30 cellular contexts compared by ENCODE assay signal in genomic region chr2:61275575-61276184, GRCh38.
"Had no signal": no experiment of that assay in that cellular context is flagged by ENCODE, and none has a peak within 500 bp of the region (broad histone marks: within the 10 kb centered on the region; RNA-seq: fewer than 3 reads in every experiment).

No MANE protein-coding gene starts in this region.

- H3K9me3 Mint-ChIP-seq: activated naive CD4-positive, alpha-beta T cell treated with anti-CD3 and anti-CD28 coated beads for 36 hours; activated T-helper 1 cell treated with anti-CD3 and anti-CD28 coated beads, Interleukin-12 subunit alpha, Interleukin-12 subunit beta, Interleukin-2, Interleukin-4 antibody, amounts not matched to agents 30 ng/mL and 10 ng/mL and 1 ng/mL, durations not matched to agents 14 hours and 24 hours and 36 hours; central memory CD8-positive, alpha-beta T cell; dendritic cell treated with granulocyte-macrophage colony-stimulating factor and Interleukin-4, amounts not matched to agents 40 ng/mL and 50 ng/mL, for 4 days; endodermal cell; memory B cell; naive thymus-derived CD4-positive, alpha-beta T cell; neural crest cell had no signal

- H3K9me3 ChIP-seq: gastrocnemius medialis, right atrium auricular region, spleen, suprapubic skin, tibial artery, upper lobe of right lung had no signal

- ATAC-seq: activated CD4-positive, CD25-positive, alpha-beta regulatory T cell treated with anti-CD3 and anti-CD28 coated beads, Interleukin-2, amount 50 U/mL, for 24 hours; gastrocnemius medialis; left colon; naive thymus-derived CD4-positive, alpha-beta T cell; upper lobe of right lung had no signal

- H3K27ac Mint-ChIP-seq: activated naive CD4-positive, alpha-beta T cell treated with anti-CD3 and anti-CD28 coated beads for 36 hours; activated T-helper 1 cell treated with anti-CD3 and anti-CD28 coated beads, Interleukin-12 subunit alpha, Interleukin-12 subunit beta, Interleukin-2, Interleukin-4 antibody, amounts not matched to agents 30 ng/mL and 10 ng/mL and 1 ng/mL, durations not matched to agents 14 hours and 24 hours and 36 hours; dendritic cell treated with granulocyte-macrophage colony-stimulating factor and Interleukin-4, amounts not matched to agents 40 ng/mL and 50 ng/mL, for 4 days; endodermal cell; memory B cell; naive thymus-derived CD4-positive, alpha-beta T cell had no signal

- DNase-seq: activated CD4-positive, alpha-beta T cell treated with anti-CD3 and anti-CD28 coated beads for 48 hours; activated CD4-positive, alpha-beta T cell treated with anti-CD3 and anti-CD28 coated beads, Interleukin-2, amount 50 U/mL, for 48 hours; activated CD8-positive, alpha-beta memory T cell treated with anti-CD3 and anti-CD28 coated beads for 24 hours; activated effector memory CD4-positive, alpha-beta T cell treated with anti-CD3 and anti-CD28 coated beads, Interleukin-2, amount 50 U/mL, for 16 hours; activated naive CD4-positive, alpha-beta T cell treated with anti-CD3 and anti-CD28 coated beads for 36 hours; activated T-cell treated with anti-CD3 and anti-CD28 coated beads, Interleukin-2, amount 50 U/mL, for 1 hour; amygdala; endodermal cell; gastrocnemius medialis; head of caudate nucleus; hippocampal formation; kidney; left colon; midbrain; naive thymus-derived CD4-positive, alpha-beta T cell; nucleus accumbens; spleen; stimulated activated naive CD4-positive, alpha-beta T cell; T-helper 1 cell; tibial artery; upper lobe of right lung had no signal

- H3K27me3 ChIP-seq: gastrocnemius medialis, right atrium auricular region, spleen, suprapubic skin, tibial artery, upper lobe of right lung had no signal

- H3K4me1 ChIP-seq: gastrocnemius medialis, parathyroid adenoma, right atrium auricular region, spleen, suprapubic skin, tibial artery, upper lobe of right lung had no signal

- H3K27me3 Mint-ChIP-seq: central memory CD8-positive, alpha-beta T cell; dendritic cell treated with granulocyte-macrophage colony-stimulating factor and Interleukin-4, amounts not matched to agents 40 ng/mL and 50 ng/mL, for 4 days; memory B cell; naive thymus-derived CD4-positive, alpha-beta T cell had no signal

- H3K4me3 ChIP-seq: gastrocnemius medialis, right atrium auricular region, spleen, suprapubic skin, tibial artery, upper lobe of right lung had no signal

- H3K4me3 Mint-ChIP-seq: activated naive CD4-positive, alpha-beta T cell treated with anti-CD3 and anti-CD28 coated beads for 36 hours; activated T-helper 1 cell treated with anti-CD3 and anti-CD28 coated beads, Interleukin-12 subunit alpha, Interleukin-12 subunit beta, Interleukin-2, Interleukin-4 antibody, amounts not matched to agents 30 ng/mL and 10 ng/mL and 1 ng/mL, durations not matched to agents 14 hours and 24 hours and 36 hours; central memory CD8-positive, alpha-beta T cell; dendritic cell treated with granulocyte-macrophage colony-stimulating factor and Interleukin-4, amounts not matched to agents 40 ng/mL and 50 ng/mL, for 4 days; endodermal cell; memory B cell; naive thymus-derived CD4-positive, alpha-beta T cell; neural crest cell had no signal

- H3K4me1 Mint-ChIP-seq: central memory CD8-positive, alpha-beta T cell; endodermal cell; memory B cell; neural crest cell had no signal
